Comparison of ENCODE assay signal across 1 cellular context in the genomic region with DNA sequence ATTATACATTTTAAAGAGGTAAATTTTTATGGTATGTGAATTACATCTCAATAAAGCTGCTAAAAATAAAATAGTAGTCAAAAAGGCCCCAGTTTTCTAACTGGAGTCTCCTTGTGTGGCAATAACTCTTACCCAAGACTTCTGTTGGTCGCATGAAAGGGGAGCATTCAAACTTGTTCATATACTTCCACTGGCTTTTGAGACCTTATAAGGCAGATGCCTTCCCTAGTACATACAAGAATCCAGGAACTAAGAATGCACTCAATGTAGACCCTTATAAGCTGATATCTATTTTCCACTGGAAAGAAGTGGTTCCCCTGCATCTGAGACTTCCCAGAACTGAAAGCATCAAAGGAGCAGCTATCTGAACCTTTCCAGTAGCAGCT.
TF ChIP-seq lines count a peak whose summit lies in the region.

No MANE protein-coding gene starts in this region.

TF ChIP-seq in IMR-90, 13 proteins besides CTCF, POLR2A, EP300 and RAD21:
- no peak for TF ChIP-seq MXI1 (IDR thresholded peaks at IDR 0.05; ENCODE audit: borderline replicate concordance, low read depth, low read length)
- TF ChIP-seq BHLHE40 (IDR thresholded peaks at IDR 0.05; ENCODE audit: low read depth, low read length) = no peak
- TF ChIP-seq, protein P1, sequence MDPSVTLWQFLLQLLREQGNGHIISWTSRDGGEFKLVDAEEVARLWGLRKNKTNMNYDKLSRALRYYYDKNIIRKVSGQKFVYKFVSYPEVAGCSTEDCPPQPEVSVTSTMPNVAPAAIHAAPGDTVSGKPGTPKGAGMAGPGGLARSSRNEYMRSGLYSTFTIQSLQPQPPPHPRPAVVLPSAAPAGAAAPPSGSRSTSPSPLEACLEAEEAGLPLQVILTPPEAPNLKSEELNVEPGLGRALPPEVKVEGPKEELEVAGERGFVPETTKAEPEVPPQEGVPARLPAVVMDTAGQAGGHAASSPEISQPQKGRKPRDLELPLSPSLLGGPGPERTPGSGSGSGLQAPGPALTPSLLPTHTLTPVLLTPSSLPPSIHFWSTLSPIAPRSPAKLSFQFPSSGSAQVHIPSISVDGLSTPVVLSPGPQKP (IDR thresholded peaks at IDR 0.05; ENCODE audit: borderline replicate concordance, low read depth, low read length) = no peak
- TF ChIP-seq CHD1 (IDR thresholded peaks at IDR 0.05; ENCODE audit: low read depth, low read length) = no peak
